Comparison of ENCODE assay signal across 9 cellular contexts in the genomic region with DNA sequence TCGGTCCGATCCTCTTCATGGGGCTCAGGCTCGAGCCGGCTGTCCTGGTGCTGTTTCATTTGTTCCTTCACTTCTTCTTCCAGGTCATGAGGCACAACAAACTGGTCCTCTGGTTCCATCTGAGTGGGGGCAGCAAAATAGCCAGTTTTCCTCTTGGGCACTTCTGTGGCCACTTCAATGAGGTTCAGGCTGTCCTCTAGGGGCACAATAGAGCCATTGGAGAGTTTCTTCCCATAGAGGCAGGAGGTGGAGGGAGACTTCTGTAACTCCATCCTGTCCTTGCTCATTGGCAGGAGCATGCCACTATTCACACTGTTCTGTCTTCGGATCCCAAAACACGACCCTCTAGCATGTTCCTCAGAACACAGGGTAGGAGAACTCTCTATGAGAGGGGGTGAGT. TPM values are rescaled to one million over a fixed set of nuclear protein-coding genes. Genes with fewer than 3 reads are reported as not detected.
DNase-seq lines count a peak whose midpoint lies in the region; ATAC-seq and TF ChIP-seq lines count a peak whose summit lies in the region.
"Had no signal": no experiment of that assay in that cellular context is flagged by ENCODE, and none has a peak within 500 bp of the region (broad histone marks: within the 10 kb centered on the region; RNA-seq: fewer than 3 reads in every experiment).

No MANE protein-coding gene starts in this region.

- no peaks in the 10 kb centered on the region for H3K9me3 Mint-ChIP-seq in chondrocyte (ENCODE audit: low read depth)
- H3K9me3 Mint-ChIP-seq in nephron, result no peaks in the 10 kb centered on the region
- no peaks in the 10 kb centered on the region for H3K9me3 Mint-ChIP-seq in effector memory CD8-positive, alpha-beta T cell
- H3K9me3 Mint-ChIP-seq: activated naive CD4-positive, alpha-beta T cell treated with anti-CD3 and anti-CD28 coated beads, Interleukin-2, amount 50 U/mL, for 24 hours had no signal

- H3K27me3 Mint-ChIP-seq in chondrocyte (ENCODE audit: low read depth), result no peaks in the 10 kb centered on the region
- H3K27me3 Mint-ChIP-seq in nephron (ENCODE audit: low read depth), result no peaks in the 10 kb centered on the region
- no peaks in the 10 kb centered on the region for H3K27me3 Mint-ChIP-seq in effector memory CD8-positive, alpha-beta T cell
- H3K27me3 Mint-ChIP-seq: activated naive CD4-positive, alpha-beta T cell treated with anti-CD3 and anti-CD28 coated beads, Interleukin-2, amount 50 U/mL, for 24 hours had no signal

- H3K9me2 ChIP-seq in Loucy (replicated peaks; ENCODE audit: low read depth, low read length), result no peaks in the 10 kb centered on the region

- no peak overlapping the region for H3K9ac ChIP-seq in Loucy (ENCODE audit: low read depth, low read length, poor library complexity, severe bottlenecking)

- no peaks in the 10 kb centered on the region for H3K27me3 ChIP-seq in Loucy (ENCODE audit: insufficient read depth, low read length, poor library complexity, severe bottlenecking)
- no peaks in the 10 kb centered on the region for H3K27me3 ChIP-seq in vagina
- no peaks in the 10 kb centered on the region for H3K27me3 ChIP-seq in suprapubic skin

- H3K36me3 Mint-ChIP-seq in chondrocyte (ENCODE audit: low read depth) (peaks cover 29% of the 10 kb centered on the region), nephron (ENCODE audit: low read depth) (peaks cover 37% of the 10 kb centered on the region)
- peaks cover 24% of the 10 kb centered on the region for H3K36me3 Mint-ChIP-seq in effector memory CD8-positive, alpha-beta T cell (ENCODE audit: insufficient read depth)

- no peak overlapping the region for H3K4me2 ChIP-seq in Loucy (ENCODE audit: low read depth, low read length, poor library complexity, severe bottlenecking)

- peak; percentile 59 for TF ChIP-seq CTCF in Loucy (conservative IDR thresholded peaks at IDR 0.05; ENCODE audit: low read length)
- TF ChIP-seq CTCF in chondrocyte (IDR thresholded peaks at IDR 0.05), result peak; percentile 59
- peak in 2 of 3 experiments; percentile 8 to 17 for TF ChIP-seq CTCF in nephron (IDR thresholded peaks at IDR 0.05; ENCODE audit: unreplicated experiment in 3 of 3)
- TF ChIP-seq CTCF in vagina (IDR thresholded peaks at IDR 0.05), result no peak
- peak in 1 of 2 donors; percentile 9 for TF ChIP-seq CTCF in suprapubic skin (IDR thresholded peaks at IDR 0.05)

- DNase-seq in GM03348 (ENCODE audit: low spot score) (peak; percentile 29), chondrocyte (ENCODE audit: low spot score) (no peak), NCI-H524 treated with DMSO at 0.1 percent for 48 hours (lab: John Stamatoyannopoulos, UW) (no peak), vagina (ENCODE audit: extremely low spot score in 2 of 2) (no peak), suprapubic skin (ENCODE audit: low spot score in 2 of 2) (no peak)
- no peak for DNase-seq in effector memory CD8-positive, alpha-beta T cell

- no peak for TF ChIP-seq EP300 in suprapubic skin (IDR thresholded peaks at IDR 0.05)

- H3K4me1 ChIP-seq in Loucy (ENCODE audit: insufficient read depth, low read length, poor library complexity, severe bottlenecking), result no peaks in the 10 kb centered on the region
- H3K4me1 ChIP-seq in vagina, result no peaks in the 10 kb centered on the region
- no peaks in the 10 kb centered on the region for H3K4me1 ChIP-seq in suprapubic skin

- TF ChIP-seq POLR2A in vagina (IDR thresholded peaks at IDR 0.05) (no peak), suprapubic skin (IDR thresholded peaks at IDR 0.05) (no peak)

- no peak overlapping the region for H3K27ac Mint-ChIP-seq in chondrocyte (ENCODE audit: unreplicated experiment)
- no peak overlapping the region for H3K27ac Mint-ChIP-seq in nephron
- H3K27ac Mint-ChIP-seq in effector memory CD8-positive, alpha-beta T cell, result peak overlapping the region in 1 of 2 donors; percentile 65
- H3K27ac Mint-ChIP-seq: activated naive CD4-positive, alpha-beta T cell treated with anti-CD3 and anti-CD28 coated beads, Interleukin-2, amount 50 U/mL, for 24 hours had no signal

- no peaks in the 10 kb centered on the region for H3K79me2 ChIP-seq in Loucy (ENCODE audit: insufficient read depth, low read length)

- intact Hi-C loops in vagina (cut with DNase I), result no loop called here

- H3K4me3 ChIP-seq in Loucy (ENCODE audit: low read length, poor library complexity, severe bottlenecking) (no peak overlapping the region), vagina (no peak overlapping the region), suprapubic skin (no peak overlapping the region)

- H3K4me3 Mint-ChIP-seq in chondrocyte (ENCODE audit: unreplicated experiment) (no peak overlapping the region), nephron (no peak overlapping the region)
- no peak overlapping the region for H3K4me3 Mint-ChIP-seq in effector memory CD8-positive, alpha-beta T cell
- H3K4me3 Mint-ChIP-seq: activated naive CD4-positive, alpha-beta T cell treated with anti-CD3 and anti-CD28 coated beads, Interleukin-2, amount 50 U/mL, for 24 hours had no signal

- H3K4me1 Mint-ChIP-seq in chondrocyte (ENCODE audit: low read depth), result no peaks in the 10 kb centered on the region
- peaks cover 8% of the 10 kb centered on the region for H3K4me1 Mint-ChIP-seq in nephron
- no peaks in the 10 kb centered on the region for H3K4me1 Mint-ChIP-seq in effector memory CD8-positive, alpha-beta T cell (ENCODE audit: low read depth in 2 of 2)
- H3K4me1 Mint-ChIP-seq: activated naive CD4-positive, alpha-beta T cell treated with anti-CD3 and anti-CD28 coated beads, Interleukin-2, amount 50 U/mL, for 24 hours had no signal

- no peak for ATAC-seq in effector memory CD8-positive, alpha-beta T cell (replicated peaks)

- WGBS in suprapubic skin, result 97% methylated on average over 6 of the region's 6 CpGs

- H3K36me3 ChIP-seq in Loucy (ENCODE audit: insufficient read depth, low read length) (peaks cover 19% of the 10 kb centered on the region; the same call in 1 of the 2 replicates), vagina (peaks cover 0 to 18% of the 10 kb centered on the region in 2 donors), suprapubic skin (peaks cover 37% of the 10 kb centered on the region)

- H3F3A ChIP-seq in Loucy (ENCODE audit: low read depth), result no peaks in the 10 kb centered on the region

- H3K27ac ChIP-seq in vagina, result no peak overlapping the region
- no peak overlapping the region for H3K27ac ChIP-seq in suprapubic skin

- H2AFZ ChIP-seq in Loucy (ENCODE audit: low read length), result no peak overlapping the region

- H4K20me1 ChIP-seq in Loucy (ENCODE audit: insufficient read depth, low read length, poor library complexity, severe bottlenecking), result no peaks in the 10 kb centered on the region

- H3K9me3 ChIP-seq in Loucy (ENCODE audit: insufficient read depth, low read depth, low read length), result no peaks in the 10 kb centered on the region
- no peaks in the 10 kb centered on the region for H3K9me3 ChIP-seq in vagina
- no peaks in the 10 kb centered on the region for H3K9me3 ChIP-seq in suprapubic skin

RNA-seq across cellular contexts. Expression of a gene that starts 22.9 kb away (rescaled TPM):
- total RNA-seq in chondrocyte, result 0.39 to 2.4 TPM (median 2.1 TPM) in 3 replicates
- 4.7 TPM for total RNA-seq in vagina
- 10 to 100 TPM in 1 of 4 donors, 1 to 10 TPM in 3; 3.8 to 10.2 (median 6.2) TPM for total RNA-seq in suprapubic skin

Comparison
In these comparisons a context has a peak if more than half of its experiments do, and no peak if none do; other contexts are left out.
1. CTCF ChIP-seq: peak in Loucy (single experiment), chondrocyte (single experiment) and nephron (2 of 3); none in vagina (0 of 3).